Comparison of ENCODE assay signal across 8 cellular contexts in genomic region chr11:14336507-14337503, GRCh38. TPM values are rescaled to one million over a fixed set of nuclear protein-coding genes. Genes with fewer than 3 reads are reported as not detected.
DNase-seq lines count a peak whose midpoint lies in the region; ATAC-seq and TF ChIP-seq lines count a peak whose summit lies in the region.

No MANE protein-coding gene starts in this region.

- peaks cover 57% of the 10 kb centered on the region; the same call in 1 of the 2 replicates for H4K20me1 ChIP-seq in IMR-90 (ENCODE audit: insufficient read depth, low read length)

- peak overlapping the region; percentile 64; the same call in 1 of the 2 replicates for H3K4me2 ChIP-seq in IMR-90 (ENCODE audit: low read depth, low read length)

- peak overlapping the region; percentile 32 for H2BK5ac ChIP-seq in IMR-90 (ENCODE audit: low read depth, low read length, poor library complexity, severe bottlenecking)

- no peak for TF ChIP-seq RAD21 in IMR-90 (IDR thresholded peaks at IDR 0.05; ENCODE audit: low read length)

- no peak overlapping the region for H2BK15ac ChIP-seq in IMR-90 (ENCODE audit: low read depth, low read length)

- no peak overlapping the region for H3K4me3 ChIP-seq in IMR-90 (ENCODE audit: insufficient read depth, low read depth, low read length)
- peak overlapping the region; percentile 12 for H3K4me3 ChIP-seq in astrocyte of the spinal cord (ENCODE audit: low read depth, low read length)
- no peak overlapping the region for H3K4me3 ChIP-seq in mesodermal cell (ENCODE audit: extremely low read depth, insufficient read depth, low read length, poor library complexity, severe bottlenecking)

- ATAC-seq in IMR-90 (ENCODE audit: low read depth): peak; percentile 96
- ATAC-seq in HG03521 (IDR thresholded peaks at IDR 0.05; ENCODE audit: unreplicated experiment): no peak

- no peak overlapping the region for H2AK5ac ChIP-seq in IMR-90 (ENCODE audit: low read depth, low read length)

- H3K4me1 ChIP-seq in IMR-90 (ENCODE audit: control insufficient read depth, insufficient read depth, low read length) (peaks cover 4% of the 10 kb centered on the region; the same call in 1 of the 2 replicates), mesodermal cell (ENCODE audit: control insufficient read depth, insufficient read depth, low read length, poor library complexity, severe bottlenecking) (peaks cover 18% of the 10 kb centered on the region)

- BruUV-seq in IMR-90 (replicated peaks; lab: Mats Ljungman, UMichigan): no TSS peak

- CTCF ChIA-PET in IMR-90 (lab: Yijun Ruan, JAX): interaction anchor here (0.7 kb wide), 1 partner anchor 82 kb away, joined by 3 read pairs; no protein-coding TSS in a partner anchor

- TF ChIP-seq CTCF in IMR-90 (conservative IDR thresholded peaks at IDR 0.05; ENCODE audit: low read depth, low read length) (no peak), astrocyte of the spinal cord (IDR thresholded peaks at IDR 0.05; ENCODE audit: low read depth, low read length) (no peak)

- peaks cover 6 to 56% of the 10 kb centered on the region in 2 experiments for H3K79me1 ChIP-seq in IMR-90 (ENCODE audit: low read depth in 1 of 2, low read length in 2 of 2)

- no peak overlapping the region for H3K9ac ChIP-seq in IMR-90 (ENCODE audit: low read depth, low read length)

- no peak overlapping the region for H3K4ac ChIP-seq in IMR-90 (ENCODE audit: low read depth, low read length)

- H4K5ac ChIP-seq in IMR-90 (ENCODE audit: low read depth, low read length): no peak overlapping the region

- no peaks in the 10 kb centered on the region; the same call in 1 of the 2 replicates for H3K9me3 ChIP-seq in IMR-90 (ENCODE audit: control insufficient read depth, insufficient read depth, low read length)
- no peaks in the 10 kb centered on the region for H3K9me3 ChIP-seq in mesodermal cell (ENCODE audit: control insufficient read depth, low read length)

- DNase-seq in DMS53 (lab: John Stamatoyannopoulos, UW) (peak; percentile 95), IMR-90 (peak; percentile 99), astrocyte of the spinal cord (ENCODE audit: low read depth, low spot score) (peak; percentile 92), putamen (ENCODE audit: low spot score) (no peak)
- no peak for DNase-seq in activated effector memory CD4-positive, alpha-beta T cell treated with anti-CD3 and anti-CD28 coated beads, Interleukin-2, amount 50 U/mL, for 16 hours
- no peak for DNase-seq in effector CD4-positive, alpha-beta T cell

- WGBS in IMR-90 (ENCODE audit: extremely low coverage in 2 of 2, insufficient read length in 1 of 2), 2 experiments: 10% methylated on average over 2 of the region's 2 CpGs; no CpG with 5 or more reads in 1 of the 2 experiments
- 88 to 93% methylated on average over 2 of the region's 2 CpGs for WGBS in mesodermal cell (ENCODE audit: insufficient coverage in 2 of 2), 2 experiments

- intact Hi-C loops in IMR-90 (cut with micrococcal nuclease): no loop called here

- dilution Hi-C loops in IMR-90 (cut with HindIII; ENCODE audit: low sequenced_read_pairs, unreplicated experiment): no loop called here

- no peak overlapping the region for H2AK9ac ChIP-seq in IMR-90 (replicated peaks; ENCODE audit: low read depth, low read length, poor library complexity)

- POLR2A ChIA-PET in IMR-90 (lab: Charles Lee; ENCODE audit: unreplicated experiment): no interaction called here

- H2AFZ ChIP-seq in IMR-90 (replicated peaks; ENCODE audit: low read length, poor library complexity): no peak overlapping the region

- no peak overlapping the region for H3K56ac ChIP-seq in IMR-90 (ENCODE audit: extremely low read depth, insufficient read depth, low read length)

- H3K36me3 ChIP-seq in IMR-90 (ENCODE audit: control insufficient read depth, insufficient read depth, low read length): no peaks in the 10 kb centered on the region
- H3K36me3 ChIP-seq in mesodermal cell (ENCODE audit: control insufficient read depth, insufficient read depth, low read length): no peaks in the 10 kb centered on the region

- H3K9me1 ChIP-seq in IMR-90 (ENCODE audit: insufficient read depth, low read length): no peaks in the 10 kb centered on the region; the same call in 1 of the 2 replicates

- H3K23ac ChIP-seq in IMR-90 (ENCODE audit: low read depth, low read length): no peak overlapping the region

- H4K91ac ChIP-seq in IMR-90 (ENCODE audit: insufficient read depth, low read depth, low read length): no peak overlapping the region

- H2BK120ac ChIP-seq in IMR-90 (ENCODE audit: low read depth, low read length): no peak overlapping the region

- no peak overlapping the region; a peak in 1 of 4 replicates for H4K8ac ChIP-seq in IMR-90 (ENCODE audit: low read depth in 2 of 2, low read length in 2 of 2)

- H3K14ac ChIP-seq in IMR-90 (replicated peaks; ENCODE audit: low read depth, low read length): no peak overlapping the region

- H2BK20ac ChIP-seq in IMR-90 (ENCODE audit: low read depth, low read length): peak overlapping the region; percentile 21; the same call in 1 of the 2 replicates

- H3K18ac ChIP-seq in IMR-90 (ENCODE audit: low read depth, low read length): peak overlapping the region; percentile 46; the same call in 1 of the 2 replicates

- in situ Hi-C loops in IMR-90 (cut with MboI; ENCODE audit: low sequenced_read_pairs): no loop called here
- in situ Hi-C loops in astrocyte of the spinal cord (cut with HindIII; ENCODE audit: low sequenced_read_pairs): no loop called here

- H3K27me3 ChIP-seq in IMR-90 (ENCODE audit: control insufficient read depth, insufficient read depth, low read length): no peaks in the 10 kb centered on the region

- no peak for TF ChIP-seq POLR2A in IMR-90 (IDR thresholded peaks at IDR 0.05; ENCODE audit: low read depth, low read length)

- H3K27ac ChIP-seq in IMR-90 (ENCODE audit: insufficient read depth, low read length) (no peak overlapping the region), mesodermal cell (ENCODE audit: low read depth, low read length, severe bottlenecking) (peak overlapping the region; percentile 76)

TF ChIP-seq in IMR-90, 13 proteins besides CTCF, POLR2A, EP300 and RAD21:
- TF ChIP-seq SMC3 (IDR thresholded peaks at IDR 0.05; ENCODE audit: low read depth, low read length) (no peak; the same call in 1 of the 2 replicates), FOS (IDR thresholded peaks at IDR 0.05; ENCODE audit: low read depth, low read length) (peak; percentile 97), NFE2L2 (IDR thresholded peaks at IDR 0.05; ENCODE audit: low read depth, low read length) (peak; percentile 66; the same call in 1 of the 2 replicates), CHD1 (IDR thresholded peaks at IDR 0.05; ENCODE audit: low read depth, low read length) (no peak), MXI1 (IDR thresholded peaks at IDR 0.05; ENCODE audit: borderline replicate concordance, low read depth, low read length) (no peak), MAFK (IDR thresholded peaks at IDR 0.05; ENCODE audit: low read depth, low read length) (0 out of 2 replicates have a peak, but pooled peaks have one; percentile 30), RFX5 (IDR thresholded peaks at IDR 0.05; ENCODE audit: low read depth, low read length) (no peak), USF2 (IDR thresholded peaks at IDR 0.05; ENCODE audit: low read depth, low read length) (no peak), MAZ (IDR thresholded peaks at IDR 0.05; ENCODE audit: borderline replicate concordance, low read depth, low read length) (no peak), RCOR1 (IDR thresholded peaks at IDR 0.05; ENCODE audit: insufficient replicate concordance, low read length) (no peak), CEBPB (IDR thresholded peaks at IDR 0.05; ENCODE audit: low read depth, low read length) (peak; percentile 81), BHLHE40 (IDR thresholded peaks at IDR 0.05; ENCODE audit: low read depth, low read length) (peak; percentile 77), ELK1 (IDR thresholded peaks at IDR 0.05; ENCODE audit: borderline replicate concordance, low read depth, low read length) (no peak)
TF ChIP-seq in IMR-90: peak in this region for 5.

RNA-seq across cellular contexts. Expression of gene RRAS2, which starts 22.2 kb away (rescaled TPM):
- total RNA-seq in IMR-90 (2012; rRNA removed): 106 and 155 TPM in 2 replicates
- polyA plus RNA-seq in IMR-90 (2012; rRNA removed): 64.8 and 85.5 TPM in 2 replicates
- polyA plus RNA-seq in IMR-90 (2012; cell fraction: cytosol; rRNA removed): 13.2 and 50.0 TPM in 2 replicates
- polyA plus RNA-seq in IMR-90 (2012; cell fraction: nucleus; rRNA removed; ENCODE audit: low replicate concordance): 20.2 and 33.9 TPM in 2 replicates
- 47.5 TPM for polyA plus RNA-seq in mesodermal cell (2013, experiment 1 of 2)
- 52.1 TPM for polyA plus RNA-seq in mesodermal cell (2013, experiment 2 of 2)

Comparison
In these comparisons a context has a peak if more than half of its experiments do, and no peak if none do; other contexts are left out.
1. DNase-seq: peak in DMS53 (single experiment), IMR-90 (single experiment) and astrocyte of the spinal cord (single experiment); none in activated effector memory CD4-positive, alpha-beta T cell treated with anti-CD3 and anti-CD28 coated beads, Interleukin-2, amount 50 U/mL, for 16 hours (single experiment), effector CD4-positive, alpha-beta T cell (single experiment) and putamen (single experiment).